In the genomic region with DNA sequence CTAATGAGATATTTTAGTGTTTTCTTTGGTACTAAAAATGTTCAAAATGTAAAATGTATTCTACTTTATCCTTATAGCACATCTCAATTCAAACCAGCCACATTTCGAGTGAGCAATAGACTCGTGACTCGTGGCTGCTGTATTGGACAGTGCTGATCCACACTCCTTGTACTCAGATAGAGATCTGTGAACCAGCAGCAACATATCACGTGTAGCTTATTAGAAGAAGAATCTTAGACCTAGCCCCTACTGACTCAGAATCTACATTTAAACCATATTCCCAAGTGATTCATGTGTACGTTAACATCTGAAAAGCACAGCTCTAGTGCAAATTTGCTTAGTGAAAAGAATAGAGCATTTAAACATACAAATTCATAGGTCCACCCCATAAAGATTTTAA, we compare ENCODE assay signal across 25 cellular contexts.
DNase-seq lines count a peak whose midpoint lies in the region; ATAC-seq and TF ChIP-seq lines count a peak whose summit lies in the region.
"Had no signal": no experiment of that assay in that cellular context is flagged by ENCODE, and none has a peak within 500 bp of the region (broad histone marks: within the 10 kb centered on the region; RNA-seq: fewer than 3 reads in every experiment).

No MANE protein-coding gene starts in this region.

- peak; percentile 76 for ATAC-seq in foreskin keratinocyte
- ATAC-seq in HG03045 (IDR thresholded peaks at IDR 0.05; ENCODE audit: unreplicated experiment): no peak
- no peak for ATAC-seq in HG03521 (IDR thresholded peaks at IDR 0.05; ENCODE audit: unreplicated experiment)
- ATAC-seq: activated T-helper 17 cell treated with anti-CD3 and anti-CD28 coated beads, Interleukin-2, amount 50 U/mL, for 72 hours; naive thymus-derived CD4-positive, alpha-beta T cell had no signal

- peak; percentile 18 for DNase-seq in Daoy (ENCODE audit: low read depth)
- DNase-seq in brain microvascular endothelial cell: peak; percentile 19
- peak in 1 of 2 donors; percentile 13 for DNase-seq in foreskin keratinocyte
- no peak for DNase-seq in NCI-H2171 (lab: John Stamatoyannopoulos, UW)
- DNase-seq in medulla oblongata (ENCODE audit: extremely low spot score): no peak
- DNase-seq: CD8-positive, alpha-beta memory T cell; central memory CD4-positive, alpha-beta T cell; DMS53; GOT3; hippocampal formation; MG63; naive thymus-derived CD4-positive, alpha-beta T cell; NCI-H2029; NCI-H446; NK-92 treated with Interleukin-12 subunit alpha and Interleukin-12 subunit beta, amount 100 ng/mL, for 24 hours; pancreas; sigmoid colon; stimulated activated CD4-positive, alpha-beta T cell treated with anti-CD3 and anti-CD28 coated beads, Interleukin-1b, Interleukin-23, amount 100 ng/mL, for 48 hours; stimulated activated naive CD4-positive, alpha-beta T cell; T-helper 9 cell had no signal

- H3K9ac ChIP-seq in HUES48 (ENCODE audit: low read depth, low read length): no peak overlapping the region

- no peaks in the 10 kb centered on the region for H3K36me3 ChIP-seq in HUES48 (ENCODE audit: control insufficient read depth, insufficient read depth, low read length)
- H3K36me3 ChIP-seq in brain microvascular endothelial cell (replicated peaks): no peaks in the 10 kb centered on the region
- H3K36me3 ChIP-seq: MG63, pancreas, sigmoid colon had no signal

- H3K27ac ChIP-seq in HUES48 (ENCODE audit: low read depth, low read length) (peak overlapping the region; percentile 78), brain microvascular endothelial cell (no peak overlapping the region), foreskin keratinocyte (no peak overlapping the region)
- H3K27ac ChIP-seq: esophagus muscularis mucosa, pancreas, sigmoid colon had no signal

- H3K4me3 ChIP-seq in HUES48 (ENCODE audit: low read depth, low read length) (peak overlapping the region; percentile 42; the same call in 1 of the 2 replicates), brain microvascular endothelial cell (ENCODE audit: low read depth, low read length) (no peak overlapping the region)
- H3K4me3 ChIP-seq: esophagus muscularis mucosa, MG63, pancreas, sigmoid colon had no signal

- no peak for TF ChIP-seq CTCF in brain microvascular endothelial cell (IDR thresholded peaks at IDR 0.05; ENCODE audit: low read depth, low read length, missing control alignments)
- TF ChIP-seq CTCF in foreskin keratinocyte (conservative IDR thresholded peaks at IDR 0.05): no peak

- H3K27me3 ChIP-seq in HUES48 (ENCODE audit: control insufficient read depth, insufficient read depth, low read length) (no peaks in the 10 kb centered on the region), brain microvascular endothelial cell (replicated peaks) (no peaks in the 10 kb centered on the region), foreskin keratinocyte (no peaks in the 10 kb centered on the region)
- H3K27me3 ChIP-seq: esophagus muscularis mucosa, MG63, pancreas, sigmoid colon had no signal

- in situ Hi-C loops in brain microvascular endothelial cell (cut with HindIII; ENCODE audit: low pct_ligation_motif_present, low sequenced_read_pairs): no loop called here

- peaks cover 37% of the 10 kb centered on the region for H3K4me1 ChIP-seq in HUES48 (ENCODE audit: control insufficient read depth, insufficient read depth, low read length)
- no peaks in the 10 kb centered on the region for H3K4me1 ChIP-seq in foreskin keratinocyte
- H3K4me1 ChIP-seq: esophagus muscularis mucosa, sigmoid colon had no signal

- H3K9me3 ChIP-seq in HUES48 (ENCODE audit: control insufficient read depth, insufficient read depth, low read length): no peaks in the 10 kb centered on the region
- H3K9me3 ChIP-seq: esophagus muscularis mucosa, MG63, pancreas, sigmoid colon had no signal

Comparison
In these comparisons a context has a peak if more than half of its experiments do, and no peak if none do; other contexts are left out.
1. DNase-seq: peak in Daoy (single experiment) and brain microvascular endothelial cell (single experiment); none in NCI-H2171 (single experiment) and medulla oblongata (single experiment).